ENCODE assay signal across 1 cellular context in genomic region chr15:59438891-59439290, GRCh38.
A peak's percentile ranks its signal among the peaks of the same experiment; 100 is the strongest.
TF ChIP-seq lines count a peak whose summit lies in the region.

No MANE protein-coding gene starts in this region.

TF ChIP-seq in A549, 52 proteins besides CTCF, POLR2A, EP300 and RAD21:
- TF ChIP-seq CBX2 (IDR thresholded peaks at IDR 0.05; ENCODE audit: borderline replicate concordance, low read depth): no peak
- no peak for TF ChIP-seq ZFP36 (IDR thresholded peaks at IDR 0.05; ENCODE audit: borderline replicate concordance, partially characterized antibody)
- no peak for TF ChIP-seq FOSL2 (IDR thresholded peaks at IDR 0.05)
- TF ChIP-seq FOSL2 (CRISPR knock-in tag; IDR thresholded peaks at IDR 0.05): peak; percentile 48; the same call in 1 of the 2 replicates
